In genomic region chrY:3021186-3021585, GRCh38 we compare ENCODE assay signal across 16 cellular contexts.
DNase-seq lines count a peak whose midpoint lies in the region; FAIRE-seq and TF ChIP-seq lines count a peak whose summit lies in the region.
"Had no signal": no experiment of that assay in that cellular context is flagged by ENCODE, and none has a peak within 500 bp of the region (broad histone marks: within the 10 kb centered on the region; RNA-seq: fewer than 3 reads in every experiment).

No MANE protein-coding gene starts in this region.

- peak; percentile 67 for FAIRE-seq in GM19239 (lab: Jason Lieb, UNC)
- FAIRE-seq: A549, H1, K562 had no signal

- H3K4me3 ChIP-seq in OCI-LY7 (ENCODE audit: low read depth, low read length, poor library complexity, severe bottlenecking) = no peak overlapping the region
- H3K4me3 ChIP-seq: A549, K562 had no signal

- no peaks in the 10 kb centered on the region; the same call in 1 of the 2 replicates for H3K79me2 ChIP-seq in OCI-LY7 (ENCODE audit: insufficient read depth, low read depth, low read length)

- no peaks in the 10 kb centered on the region for H3K9me3 ChIP-seq in OCI-LY7 (ENCODE audit: low read length)
- H3K9me3 ChIP-seq: A549, Caco-2 had no signal

- no peaks in the 10 kb centered on the region for H4K20me1 ChIP-seq in OCI-LY7 (ENCODE audit: insufficient read depth, low read length)

- no peak overlapping the region; the same call in 1 of the 2 replicates for H2AFZ ChIP-seq in OCI-LY7 (ENCODE audit: low read length)

- CTCF ChIA-PET in OCI-LY7 (lab: Charles Lee; ENCODE audit: unreplicated experiment) = no interaction called here

- peak overlapping the region; percentile 11; the same call in 1 of the 2 replicates for H3K4me2 ChIP-seq in OCI-LY7 (ENCODE audit: low read length)
- H3K4me2 ChIP-seq: A549 had no signal

- no TSS peak for BruUV-seq in OCI-LY7 (replicated peaks; lab: Mats Ljungman, UMichigan)

- intact Hi-C loops in OCI-LY7 (cut with micrococcal nuclease; ENCODE audit: unreplicated experiment) = loop anchor here (5.0 kb wide), 1 partner anchor 84 kb away; the partner anchor contains the start of gene ZFY

- no peaks in the 10 kb centered on the region for H3K36me3 ChIP-seq in OCI-LY7 (ENCODE audit: insufficient read depth, low read length)

- peak overlapping the region; percentile 19 for H3K27ac ChIP-seq in OCI-LY7 (ENCODE audit: low read depth, low read length, poor library complexity, severe bottlenecking)
- H3K27ac ChIP-seq: A549 had no signal

- DNase-seq in GM19239 (ENCODE audit: insufficient read length, low spot score) (no peak), OCI-LY7 (ENCODE audit: low spot score) (no peak), medulla oblongata (ENCODE audit: extremely low spot score) (peak; percentile 16), NCI-H524 treated with DMSO at 0.1 percent for 48 hours (lab: John Stamatoyannopoulos, UW) (no peak), iPS-NIHi7 (ENCODE audit: extremely low spot score) (no peak), GDM1 (lab: John Stamatoyannopoulos, UW) (no peak), NCI-H2107 (lab: John Stamatoyannopoulos, UW) (no peak)
- DNase-seq: Caco-2; CD8-positive, alpha-beta T cell; DND-41; GF-D8; HCEC 1CT; HFFc6 had no signal

- no peaks in the 10 kb centered on the region for H3K9me2 ChIP-seq in OCI-LY7 (ENCODE audit: insufficient read depth, low read length)

- TF ChIP-seq CTCF in OCI-LY7 (conservative IDR thresholded peaks at IDR 0.05; ENCODE audit: low read length) = no peak

- POLR2A ChIA-PET in OCI-LY7 (lab: Charles Lee) = interaction anchor here (0.8 to 3.8 kb wide), 5 partner anchors 10 to 84 kb away, joined by 3 to 23 read pairs (median 6); no protein-coding TSS in a partner anchor

- peaks cover 87% of the 10 kb centered on the region for H3K4me1 ChIP-seq in OCI-LY7 (ENCODE audit: insufficient read depth, low read length, poor library complexity, severe bottlenecking)
- H3K4me1 ChIP-seq: A549, Caco-2 had no signal
